1 cellular context compared by ENCODE assay signal in genomic region chr9:98791147-98792095, GRCh38.
A peak's percentile ranks its signal among the peaks of the same experiment; 100 is the strongest.
TF ChIP-seq lines count a peak whose summit lies in the region.

No MANE protein-coding gene starts in this region.

TF ChIP-seq in HepG2, 621 proteins besides CTCF, POLR2A, EP300 and RAD21 (continued from another document and continues in another):
- TF ChIP-seq FOXO1 (CRISPR knock-in tag; IDR thresholded peaks at IDR 0.05) (peak; percentile 37; the same call in 1 of the 2 replicates), GTF2F1 (IDR thresholded peaks at IDR 0.05; ENCODE audit: low read length) (no peak), CCDC6 (CRISPR knock-in tag; IDR thresholded peaks at IDR 0.05) (no peak), ZFX (CRISPR knock-in tag; IDR thresholded peaks at IDR 0.05; ENCODE audit: low read depth) (peak; percentile 47; the same call in 1 of the 2 replicates), FOSL2 (CRISPR knock-in tag; IDR thresholded peaks at IDR 0.05) (peak; percentile 35; the same call in 1 of the 2 replicates), ZNF687 (CRISPR knock-in tag; IDR thresholded peaks at IDR 0.05) (0 out of 2 replicates have a peak, but pooled peaks have one; percentile 16), TEAD2 (CRISPR knock-in tag; IDR thresholded peaks at IDR 0.05) (0 out of 2 replicates have a peak, but pooled peaks have one; percentile 36), ZFP36 (IDR thresholded peaks at IDR 0.05; ENCODE audit: borderline replicate concordance, low read depth, low read length, partially characterized antibody) (no peak), ZNF674 (CRISPR knock-in tag; IDR thresholded peaks at IDR 0.05; ENCODE audit: low read depth) (no peak), RNF219 (CRISPR knock-in tag; IDR thresholded peaks at IDR 0.05) (no peak), STAG1 (CRISPR knock-in tag; IDR thresholded peaks at IDR 0.05) (peak; percentile 73), XRCC5 (optimal IDR thresholded peaks at IDR 0.05; ENCODE audit: low read length) (peak; percentile 42), ZNF530 (CRISPR knock-in tag; IDR thresholded peaks at IDR 0.05; ENCODE audit: low read depth) (no peak), GABPB1 (CRISPR knock-in tag; IDR thresholded peaks at IDR 0.05) (no peak), ZNF607 (CRISPR knock-in tag; IDR thresholded peaks at IDR 0.05; ENCODE audit: borderline replicate concordance) (no peak), ERF (CRISPR knock-in tag; IDR thresholded peaks at IDR 0.05) (peak; percentile 48; the same call in 1 of the 2 replicates), ZNF431 (CRISPR knock-in tag; IDR thresholded peaks at IDR 0.05; ENCODE audit: borderline replicate concordance, low read depth) (no peak), ZBTB38 (CRISPR knock-in tag; IDR thresholded peaks at IDR 0.05) (no peak), ZNF558 (CRISPR knock-in tag; IDR thresholded peaks at IDR 0.05; ENCODE audit: borderline replicate concordance) (no peak), ZNF350 (CRISPR knock-in tag; IDR thresholded peaks at IDR 0.05; ENCODE audit: borderline replicate concordance, low read depth) (no peak), ZBTB46 (CRISPR knock-in tag; IDR thresholded peaks at IDR 0.05; ENCODE audit: borderline replicate concordance) (no peak), PPARG (CRISPR knock-in tag; conservative IDR thresholded peaks at IDR 0.05) (no peak), ZFY (CRISPR knock-in tag; IDR thresholded peaks at IDR 0.05) (0 out of 2 replicates have a peak, but pooled peaks have one; percentile 31), ZFP82 (CRISPR knock-in tag; IDR thresholded peaks at IDR 0.05; ENCODE audit: borderline replicate concordance) (no peak), EZH2 (conservative IDR thresholded peaks at IDR 0.05; ENCODE audit: low read depth, low read length) (no peak), ZNF839 (CRISPR knock-in tag; IDR thresholded peaks at IDR 0.05; ENCODE audit: borderline replicate concordance) (no peak), CBFB (CRISPR knock-in tag; IDR thresholded peaks at IDR 0.05) (peak; percentile 75; the same call in 1 of the 2 replicates), ELK4 (CRISPR knock-in tag; IDR thresholded peaks at IDR 0.05; ENCODE audit: borderline replicate concordance) (no peak), BCLAF1 (IDR thresholded peaks at IDR 0.05) (no peak), DRAP1 (CRISPR knock-in tag; IDR thresholded peaks at IDR 0.05) (no peak), SNAPC4 (CRISPR knock-in tag; IDR thresholded peaks at IDR 0.05) (no peak), BRCA1 (CRISPR knock-in tag; IDR thresholded peaks at IDR 0.05) (no peak), BHLHE40 (IDR thresholded peaks at IDR 0.05; ENCODE audit: low read length) (0 out of 2 replicates have a peak, but pooled peaks have one; percentile 13), HNRNPK (IDR thresholded peaks at IDR 0.05; ENCODE audit: low read depth, low read length, poor library complexity, severe bottlenecking) (no peak), FOXK2 (IDR thresholded peaks at IDR 0.05) (no peak), SNAPC2 (CRISPR knock-in tag; IDR thresholded peaks at IDR 0.05) (no peak), ZNF7 (CRISPR knock-in tag; IDR thresholded peaks at IDR 0.05) (no peak), ZNF670 (CRISPR knock-in tag; IDR thresholded peaks at IDR 0.05; ENCODE audit: borderline replicate concordance) (no peak)
- TF ChIP-seq, protein P1, sequence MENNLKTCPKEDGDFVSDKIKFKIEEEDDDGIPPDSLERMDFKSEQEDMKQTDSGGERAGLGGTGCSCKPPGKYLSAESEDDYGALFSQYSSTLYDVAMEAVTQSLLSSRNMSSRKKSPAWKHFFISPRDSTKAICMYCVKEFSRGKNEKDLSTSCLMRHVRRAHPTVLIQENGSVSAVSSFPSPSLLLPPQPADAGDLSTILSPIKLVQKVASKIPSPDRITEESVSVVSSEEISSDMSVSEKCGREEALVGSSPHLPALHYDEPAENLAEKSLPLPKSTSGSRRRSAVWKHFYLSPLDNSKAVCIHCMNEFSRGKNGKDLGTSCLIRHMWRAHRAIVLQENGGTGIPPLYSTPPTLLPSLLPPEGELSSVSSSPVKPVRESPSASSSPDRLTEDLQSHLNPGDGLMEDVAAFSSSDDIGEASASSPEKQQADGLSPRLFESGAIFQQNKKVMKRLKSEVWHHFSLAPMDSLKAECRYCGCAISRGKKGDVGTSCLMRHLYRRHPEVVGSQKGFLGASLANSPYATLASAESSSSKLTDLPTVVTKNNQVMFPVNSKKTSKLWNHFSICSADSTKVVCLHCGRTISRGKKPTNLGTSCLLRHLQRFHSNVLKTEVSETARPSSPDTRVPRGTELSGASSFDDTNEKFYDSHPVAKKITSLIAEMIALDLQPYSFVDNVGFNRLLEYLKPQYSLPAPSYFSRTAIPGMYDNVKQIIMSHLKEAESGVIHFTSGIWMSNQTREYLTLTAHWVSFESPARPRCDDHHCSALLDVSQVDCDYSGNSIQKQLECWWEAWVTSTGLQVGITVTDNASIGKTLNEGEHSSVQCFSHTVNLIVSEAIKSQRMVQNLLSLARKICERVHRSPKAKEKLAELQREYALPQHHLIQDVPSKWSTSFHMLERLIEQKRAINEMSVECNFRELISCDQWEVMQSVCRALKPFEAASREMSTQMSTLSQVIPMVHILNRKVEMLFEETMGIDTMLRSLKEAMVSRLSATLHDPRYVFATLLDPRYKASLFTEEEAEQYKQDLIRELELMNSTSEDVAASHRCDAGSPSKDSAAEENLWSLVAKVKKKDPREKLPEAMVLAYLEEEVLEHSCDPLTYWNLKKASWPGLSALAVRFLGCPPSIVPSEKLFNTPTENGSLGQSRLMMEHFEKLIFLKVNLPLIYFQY (CRISPR knock-in tag; IDR thresholded peaks at IDR 0.05; ENCODE audit: borderline replicate concordance) = no peak
